10 cellular contexts compared by ENCODE assay signal in the genomic region with DNA sequence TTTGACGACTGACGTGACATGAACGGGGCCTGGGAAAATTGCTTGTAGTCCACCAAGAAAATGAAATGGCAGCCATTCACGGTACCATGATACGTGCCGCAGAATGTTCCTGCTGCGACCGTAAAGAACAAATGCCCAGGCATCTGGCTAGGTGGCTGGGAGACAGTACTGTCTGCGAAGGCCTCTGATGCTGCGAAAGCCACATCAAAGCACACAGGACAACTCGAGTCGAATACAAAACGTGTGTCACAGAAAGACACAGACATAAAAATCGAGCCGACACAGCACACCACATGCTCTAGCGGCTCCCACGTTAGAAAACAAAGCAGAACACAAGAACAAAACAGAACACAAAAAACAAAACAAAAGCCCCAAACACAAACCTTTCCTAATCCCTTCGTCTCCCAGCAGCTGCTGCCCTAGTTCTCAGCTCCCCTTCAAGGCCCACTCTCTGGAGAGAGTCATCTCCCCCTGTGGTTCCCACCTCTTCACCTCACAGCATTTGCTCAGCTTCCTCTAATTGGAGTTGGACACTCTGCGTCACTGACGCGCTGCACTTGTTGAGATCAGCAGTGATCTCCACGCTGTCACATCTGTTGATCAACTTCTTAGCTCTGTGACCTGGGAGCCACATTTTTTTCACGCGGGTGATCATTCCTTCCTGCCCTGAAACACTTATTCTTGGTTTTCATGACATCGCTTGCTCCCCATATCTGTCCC.
DNase-seq lines count a peak whose midpoint lies in the region; ATAC-seq and TF ChIP-seq lines count a peak whose summit lies in the region.
"Had no signal": no experiment of that assay in that cellular context is flagged by ENCODE, and none has a peak within 500 bp of the region (broad histone marks: within the 10 kb centered on the region; RNA-seq: fewer than 3 reads in every experiment).

No MANE protein-coding gene starts in this region.

- H3K9me3 Mint-ChIP-seq in CD4-positive, alpha-beta T cell: no peaks in the 10 kb centered on the region
- H3K9me3 Mint-ChIP-seq in activated naive CD8-positive, alpha-beta T cell treated with anti-CD3 and anti-CD28 coated beads for 36 hours: peaks cover 8% of the 10 kb centered on the region

- peak overlapping the region; percentile 92 for H3K27ac Mint-ChIP-seq in CD4-positive, alpha-beta T cell
- peak overlapping the region; percentile 91 for H3K27ac Mint-ChIP-seq in activated naive CD8-positive, alpha-beta T cell treated with anti-CD3 and anti-CD28 coated beads for 36 hours

- no peak for TF ChIP-seq CTCF in CD4-positive, alpha-beta T cell (IDR thresholded peaks at IDR 0.05)

- peak; percentile 87 for ATAC-seq in CD4-positive, alpha-beta T cell (ENCODE audit: poor library complexity)
- no peak for ATAC-seq in GM21619 (IDR thresholded peaks at IDR 0.05; ENCODE audit: unreplicated experiment)
- ATAC-seq in HG02884 (IDR thresholded peaks at IDR 0.05; ENCODE audit: unreplicated experiment): no peak
- ATAC-seq: heart left ventricle had no signal

- DNase-seq in CD4-positive, alpha-beta T cell: peak; percentile 44 to 93 (median 60)
- DNase-seq in activated CD4-positive, alpha-beta T cell treated with anti-CD3 and anti-CD28 coated beads for 24 hours (ENCODE audit: low read depth in 2 of 2): peak; percentile 33 to 43
- DNase-seq in activated naive CD8-positive, alpha-beta T cell treated with anti-CD3 and anti-CD28 coated beads for 36 hours: peak; percentile 71
- DNase-seq in stimulated activated CD4-positive, alpha-beta T cell treated with anti-CD3 and anti-CD28 coated beads, Interleukin-15, amount 100 ng/mL, for 1 hour (ENCODE audit: low read depth in 1 of 2, low spot score in 1 of 2): peak; percentile 25 to 35
- no peak for DNase-seq in NCI-H524 treated with DMSO at 0.1 percent for 48 hours (lab: John Stamatoyannopoulos, UW)
- DNase-seq in HUDEP-2 (lab: John Stamatoyannopoulos, UW; ENCODE audit: unreplicated experiment in 76 of 76): no peak
- DNase-seq: BE2C, heart left ventricle had no signal

- H3K4me1 Mint-ChIP-seq in CD4-positive, alpha-beta T cell (ENCODE audit: low read depth): peaks cover 74% of the 10 kb centered on the region
- peaks cover 31% of the 10 kb centered on the region for H3K4me1 Mint-ChIP-seq in activated naive CD8-positive, alpha-beta T cell treated with anti-CD3 and anti-CD28 coated beads for 36 hours

- H3K4me3 Mint-ChIP-seq in CD4-positive, alpha-beta T cell: peak overlapping the region; percentile 72
- peak overlapping the region; percentile 79 for H3K4me3 Mint-ChIP-seq in activated naive CD8-positive, alpha-beta T cell treated with anti-CD3 and anti-CD28 coated beads for 36 hours

- intact Hi-C loops in CD4-positive, alpha-beta T cell (cut with DNase I, micrococcal nuclease): loop anchor here in 1 of 2 experiments (1.0 to 5.0 kb wide), 3 partner anchors 8 to 97 kb away; no protein-coding TSS in a partner anchor

- peaks cover 34% of the 10 kb centered on the region for H3K36me3 Mint-ChIP-seq in CD4-positive, alpha-beta T cell (ENCODE audit: low read depth)
- peaks cover 29% of the 10 kb centered on the region for H3K36me3 Mint-ChIP-seq in activated naive CD8-positive, alpha-beta T cell treated with anti-CD3 and anti-CD28 coated beads for 36 hours

- H3K27ac ChIP-seq in CD4-positive, alpha-beta T cell (ENCODE audit: low read depth, low read length): peak overlapping the region; percentile 71

- no peaks in the 10 kb centered on the region for H3K9me3 ChIP-seq in CD4-positive, alpha-beta T cell (ENCODE audit: control insufficient read depth, low read length)
- H3K9me3 ChIP-seq: BE2C had no signal

- H3K27me3 ChIP-seq in CD4-positive, alpha-beta T cell (ENCODE audit: control insufficient read depth, insufficient read depth, low read length): no peaks in the 10 kb centered on the region
- H3K27me3 ChIP-seq: BE2C, heart left ventricle had no signal

- CTCF ChIA-PET in CD4-positive, alpha-beta T cell (lab: Charles Lee): interaction anchor here (0.7 to 3.0 kb wide), 2 partner anchors 10 to 17 kb away, joined by 3 to 17 read pairs; no protein-coding TSS in a partner anchor

- POLR2A ChIA-PET in CD4-positive, alpha-beta T cell (lab: Charles Lee): interaction anchor here (0.6 to 2.8 kb wide), 16 partner anchors 9 to 883 kb away, joined by 3 to 38 read pairs (median 3); a partner anchor contains a TSS

- H3K27me3 Mint-ChIP-seq in CD4-positive, alpha-beta T cell: no peaks in the 10 kb centered on the region
- H3K27me3 Mint-ChIP-seq in activated naive CD8-positive, alpha-beta T cell treated with anti-CD3 and anti-CD28 coated beads for 36 hours: no peaks in the 10 kb centered on the region

Comparison
In these comparisons a context has a peak if more than half of its experiments do, and no peak if none do; other contexts are left out.
1. DNase-seq: peak in CD4-positive, alpha-beta T cell (10 of 10), activated CD4-positive, alpha-beta T cell treated with anti-CD3 and anti-CD28 coated beads for 24 hours (2 of 2), activated naive CD8-positive, alpha-beta T cell treated with anti-CD3 and anti-CD28 coated beads for 36 hours (single experiment) and stimulated activated CD4-positive, alpha-beta T cell treated with anti-CD3 and anti-CD28 coated beads, Interleukin-15, amount 100 ng/mL, for 1 hour (2 of 2); none in NCI-H524 treated with DMSO at 0.1 percent for 48 hours (single experiment) and HUDEP-2 (0 of 76).